In the genomic region with DNA sequence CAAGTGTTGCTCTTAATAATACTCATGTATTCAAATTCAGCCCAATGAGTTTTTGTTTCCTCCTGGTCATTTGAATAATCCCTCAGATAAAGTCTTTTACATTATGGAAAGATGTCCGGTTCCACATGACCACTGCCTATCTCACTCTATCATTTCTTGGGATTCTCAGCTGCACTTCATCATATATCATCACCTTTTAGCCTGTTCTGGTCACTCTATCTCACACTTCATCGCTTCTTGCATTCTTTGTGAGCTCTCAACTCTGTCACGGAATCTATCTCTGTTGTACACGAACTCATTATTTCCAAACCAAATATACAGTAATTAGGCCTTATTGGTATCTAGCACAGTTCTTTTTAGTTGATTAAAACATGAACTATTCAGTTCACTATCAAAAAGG, we compare ENCODE assay signal across 26 cellular contexts.
"Had no signal": no experiment of that assay in that cellular context is flagged by ENCODE, and none has a peak within 500 bp of the region (broad histone marks: within the 10 kb centered on the region; RNA-seq: fewer than 3 reads in every experiment).

No MANE protein-coding gene starts in this region.

- H3K4me3 ChIP-seq: stomach, suprapubic skin, testis, thoracic aorta, thyroid gland, tibial artery, tibial nerve, transverse colon, upper lobe of left lung, upper lobe of right lung, uterus, vagina had no signal

- H3K4me1 ChIP-seq: suprapubic skin, testis, thyroid gland, tibial nerve, transverse colon, upper lobe of left lung, upper lobe of right lung, uterus, vagina had no signal

- H3K27me3 ChIP-seq: stomach, suprapubic skin, testis, thyroid gland, tibial artery, tibial nerve, transverse colon, upper lobe of left lung, upper lobe of right lung, uterus, vagina had no signal

- ATAC-seq: stimulated activated effector memory CD8-positive, alpha-beta T cell treated with anti-CD3 and anti-CD28 coated beads, Interleukin-12 subunit alpha, Interleukin-12 subunit beta, amount 100 ng/mL, for 72 hours; stimulated activated memory B cell treated with anti-CD40 and anti-IgM and Interleukin-4, amounts not matched to agents 10 μg/mL and 1 μg/mL and 100 μg/mL, for 72 hours; stimulated activated naive B cell treated with anti-CD40 and anti-IgM and Interleukin-4, amounts not matched to agents 10 μg/mL and 1 μg/mL and 100 μg/mL, for 72 hours; stimulated activated naive CD8-positive, alpha-beta T cell treated with anti-CD3 and anti-CD28 coated beads, Interleukin-15, amount 100 ng/mL, for 72 hours; stimulated activated naive CD8-positive, alpha-beta T cell treated with anti-CD3 and anti-CD28 coated beads, Interleukin-15, Interleukin-2, amounts not matched to agents 100 U/mL and 50 U/mL, for 24 hours; upper lobe of right lung had no signal

- DNase-seq: stimulated activated CD4-positive, alpha-beta T cell treated with anti-CD3 and anti-CD28 coated beads, Interleukin-2, amount 100 ng/mL, for 48 hours; stimulated activated CD4-positive, alpha-beta T cell treated with anti-CD3 and anti-CD28 coated beads, Interleukin-4, amount 100 ng/mL, for 1 hour; stimulated activated CD4-positive, alpha-beta T cell treated with anti-CD3 and anti-CD28 coated beads, Interleukin-4, amount 100 ng/mL, for 24 hours; stimulated activated CD4-positive, alpha-beta T cell treated with anti-CD3 and anti-CD28 coated beads, Interleukin-4, amount 100 ng/mL, for 4 hours; stimulated activated CD8-positive, alpha-beta memory T cell treated with anti-CD3 and anti-CD28 coated beads, Interleukin-4, amount 100 ng/mL, for 48 hours; stimulated activated naive B cell treated with anti-CD40 and anti-IgM and Interleukin-4, amounts not matched to agents 10 μg/mL and 1 μg/mL and 100 μg/mL, for 72 hours; stimulated activated naive CD4-positive, alpha-beta T cell; stimulated activated naive CD4-positive, alpha-beta T cell treated with Interleukin-2 at 50 U/mL for 16 hours; stimulated activated naive CD8-positive, alpha-beta T cell treated with anti-CD3 and anti-CD28 coated beads, Interleukin-15, amount 100 ng/mL, for 72 hours; stimulated activated naive CD8-positive, alpha-beta T cell treated with anti-CD3 and anti-CD28 coated beads, Interleukin-15, Interleukin-2, amounts not matched to agents 100 U/mL and 50 U/mL, for 24 hours; stomach; substantia nigra; testis; thyroid gland; tibial artery; transverse colon; trophoblast cell; upper lobe of left lung; upper lobe of right lung; uterus had no signal

- H3K36me3 ChIP-seq: stomach, suprapubic skin, thoracic aorta, thyroid gland, tibial artery, tibial nerve, transverse colon, upper lobe of left lung, upper lobe of right lung, uterus, vagina had no signal

- H3K27ac ChIP-seq: stomach, suprapubic skin, testis, thoracic aorta, thyroid gland, tibial artery, tibial nerve, transverse colon, upper lobe of left lung, upper lobe of right lung, uterus, vagina had no signal

- H3K9me3 ChIP-seq: stomach, suprapubic skin, testis, thoracic aorta, thyroid gland, tibial artery, tibial nerve, transverse colon, upper lobe of left lung, upper lobe of right lung, uterus, vagina had no signal
